ENCODE assay signal across 27 cellular contexts in genomic region chr12:59708484-59708883, GRCh38.
A peak's percentile ranks its signal among the peaks of the same experiment; 100 is the strongest.
DNase-seq lines count a peak whose midpoint lies in the region; ATAC-seq and TF ChIP-seq lines count a peak whose summit lies in the region.
"Had no signal": no experiment of that assay in that cellular context is flagged by ENCODE, and none has a peak within 500 bp of the region (broad histone marks: within the 10 kb centered on the region; RNA-seq: fewer than 3 reads in every experiment).

No MANE protein-coding gene starts in this region.

- H3K4me3 ChIP-seq in RWPE2 (ENCODE audit: severe bottlenecking) = no peak overlapping the region
- H3K4me3 ChIP-seq: A549, hepatocyte, left ventricle myocardium inferior, thoracic aorta, vagina had no signal

- no peaks in the 10 kb centered on the region for H3K27me3 ChIP-seq in RWPE2 (ENCODE audit: insufficient read depth, poor library complexity, severe bottlenecking)
- H3K27me3 ChIP-seq: BE2C, hepatocyte, vagina had no signal

- H3K4me1 Mint-ChIP-seq in glutamatergic neuron (ENCODE audit: low read depth, unreplicated experiment) = peaks cover 18% of the 10 kb centered on the region
- H3K4me1 Mint-ChIP-seq: mesothelial cell of epicardium had no signal

- H3K27me3 Mint-ChIP-seq in glutamatergic neuron (ENCODE audit: unreplicated experiment) = no peaks in the 10 kb centered on the region
- H3K27me3 Mint-ChIP-seq: activated naive CD8-positive, alpha-beta T cell treated with anti-CD3 and anti-CD28 coated beads, Interleukin-2, amount 10 ng/mL, durations not matched to agents 7 days and 5 days; brain; naive thymus-derived CD4-positive, alpha-beta T cell had no signal

- ATAC-seq in RWPE2 (ENCODE audit: low read depth) (peak; percentile 36; the same call in 1 of the 3 replicates), GM19023 (IDR thresholded peaks at IDR 0.05; ENCODE audit: unreplicated experiment) (no peak)
- ATAC-seq: A549; naive thymus-derived CD4-positive, alpha-beta T cell had no signal

- no peak overlapping the region for H3K27ac ChIP-seq in RWPE2 (ENCODE audit: poor library complexity, severe bottlenecking)
- H3K27ac ChIP-seq: A549, hepatocyte, left ventricle myocardium inferior, thoracic aorta, vagina had no signal

- peaks cover 12% of the 10 kb centered on the region for H3K4me1 ChIP-seq in RWPE2 (ENCODE audit: insufficient read depth, poor library complexity, severe bottlenecking)
- H3K4me1 ChIP-seq: A549, vagina had no signal

- no peaks in the 10 kb centered on the region for H3K36me3 Mint-ChIP-seq in glutamatergic neuron (ENCODE audit: unreplicated experiment)
- H3K36me3 Mint-ChIP-seq: brain, mesothelial cell of epicardium had no signal

- peak; percentile 86 for DNase-seq in DMS 273 (lab: John Stamatoyannopoulos, UW; ENCODE audit: unreplicated experiment)
- DNase-seq in HT1080 (ENCODE audit: low read depth) = peak; percentile 5
- DNase-seq in RWPE2 (ENCODE audit: low spot score) = no peak
- no peak for DNase-seq in glutamatergic neuron
- DNase-seq in RPMI8226 = no peak
- DNase-seq in GM03348 (ENCODE audit: low spot score) = no peak
- DNase-seq in posterior cingulate gyrus = no peak
- DNase-seq: activated CD4-positive, alpha-beta T cell treated with anti-CD3 and anti-CD28 coated beads, Interleukin-2, amount 50 U/mL, for 4 hours; activated naive CD8-positive, alpha-beta T cell treated with anti-CD3 and anti-CD28 coated beads, Interleukin-2, amount 10 ng/mL, durations not matched to agents 7 days and 5 days; BE2C; DMS79; foreskin melanocyte; left ventricle myocardium inferior; naive thymus-derived CD4-positive, alpha-beta T cell; NCI-H69; occipital lobe; retina; stimulated activated CD4-positive, alpha-beta T cell treated with anti-CD3 and anti-CD28 coated beads, Interleukin-4, amount 100 ng/mL, for 4 hours; stimulated activated naive CD4-positive, alpha-beta T cell treated with Interleukin-2 at 50 U/mL for 16 hours had no signal

- no peaks in the 10 kb centered on the region for H3K9me3 ChIP-seq in RWPE2 (ENCODE audit: severe bottlenecking)
- H3K9me3 ChIP-seq: A549, BE2C, left ventricle myocardium inferior, thoracic aorta, vagina had no signal

- TF ChIP-seq CTCF in RWPE2 (IDR thresholded peaks at IDR 0.05; ENCODE audit: poor library complexity, severe bottlenecking) = no peak
- no peak for TF ChIP-seq CTCF in glutamatergic neuron (IDR thresholded peaks at IDR 0.05; ENCODE audit: partially characterized antibody, unreplicated experiment)

- intact Hi-C loops in posterior cingulate gyrus (cut with DNase I) = no loop called here

- no peak overlapping the region for H3K4me3 Mint-ChIP-seq in glutamatergic neuron (ENCODE audit: unreplicated experiment)
- H3K4me3 Mint-ChIP-seq: activated naive CD8-positive, alpha-beta T cell treated with anti-CD3 and anti-CD28 coated beads, Interleukin-2, amount 10 ng/mL, durations not matched to agents 7 days and 5 days; brain; mesothelial cell of epicardium; naive thymus-derived CD4-positive, alpha-beta T cell; T-helper 2 cell treated with Interferon-gamma antibody and Interleukin-4, amounts not matched to agents 5 μg/mL and 100 μg/mL, for 36 hours had no signal

- no peaks in the 10 kb centered on the region for H3K36me3 ChIP-seq in RWPE2 (ENCODE audit: low read depth)
- H3K36me3 ChIP-seq: BE2C, thoracic aorta, vagina had no signal

- peak overlapping the region; percentile 68 for H3K27ac Mint-ChIP-seq in glutamatergic neuron (ENCODE audit: unreplicated experiment)
- H3K27ac Mint-ChIP-seq: activated naive CD8-positive, alpha-beta T cell treated with anti-CD3 and anti-CD28 coated beads, Interleukin-2, amount 10 ng/mL, durations not matched to agents 7 days and 5 days; mesothelial cell of epicardium; T-helper 2 cell treated with Interferon-gamma antibody and Interleukin-4, amounts not matched to agents 5 μg/mL and 100 μg/mL, for 36 hours had no signal

- H3K9me3 Mint-ChIP-seq in glutamatergic neuron (ENCODE audit: unreplicated experiment) = no peaks in the 10 kb centered on the region
- H3K9me3 Mint-ChIP-seq: activated naive CD8-positive, alpha-beta T cell treated with anti-CD3 and anti-CD28 coated beads, Interleukin-2, amount 10 ng/mL, durations not matched to agents 7 days and 5 days; mesothelial cell of epicardium; naive thymus-derived CD4-positive, alpha-beta T cell; T-helper 2 cell treated with Interferon-gamma antibody and Interleukin-4, amounts not matched to agents 5 μg/mL and 100 μg/mL, for 36 hours had no signal

Comparison
In these comparisons a context has a peak if more than half of its experiments do, and no peak if none do; other contexts are left out.
1. DNase-seq: peak in DMS 273 (single experiment) and HT1080 (single experiment); none in RWPE2 (single experiment), glutamatergic neuron (single experiment), RPMI8226 (single experiment), GM03348 (single experiment) and posterior cingulate gyrus (0 of 10).